10 cellular contexts compared by ENCODE assay signal in the genomic region with DNA sequence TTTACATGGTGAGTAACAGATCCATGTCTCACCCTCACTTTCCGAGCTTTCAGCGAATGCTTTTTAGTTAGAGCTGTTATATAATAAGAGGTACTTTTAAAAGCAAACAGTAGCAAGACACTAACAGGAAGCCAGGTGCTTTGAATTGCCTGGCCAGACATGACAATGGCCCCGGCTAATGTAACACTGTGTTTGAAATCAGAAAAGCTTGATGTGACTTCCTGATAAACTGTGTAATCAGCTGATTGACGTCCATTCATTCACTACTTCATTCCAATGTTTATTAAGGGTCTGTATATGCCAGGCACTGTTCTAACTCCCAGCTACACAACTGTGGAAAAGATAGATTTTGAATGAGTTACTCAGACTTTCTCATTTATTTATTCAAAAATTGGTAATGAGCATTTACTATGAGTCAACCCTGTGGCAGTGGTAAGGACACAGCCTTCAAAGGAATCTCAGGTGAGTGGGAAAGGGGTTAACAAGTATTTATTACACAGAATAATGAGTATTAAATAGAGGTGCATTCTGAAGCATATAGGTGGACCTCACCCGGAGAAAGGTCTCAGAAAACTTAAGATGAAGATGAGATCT. TPM values are rescaled to one million over a fixed set of nuclear protein-coding genes. Genes with fewer than 3 reads are reported as not detected.
DNase-seq lines count a peak whose midpoint lies in the region; ATAC-seq and TF ChIP-seq lines count a peak whose summit lies in the region.
"Had no signal": no experiment of that assay in that cellular context is flagged by ENCODE, and none has a peak within 500 bp of the region (broad histone marks: within the 10 kb centered on the region; RNA-seq: fewer than 3 reads in every experiment).

No MANE protein-coding gene starts in this region.

- intact Hi-C loops in left ventricle myocardium inferior (cut with micrococcal nuclease): no loop called here
- intact Hi-C loops in left cardiac atrium (cut with DNase I): no loop called here
- intact Hi-C loops in A673 (cut with micrococcal nuclease; ENCODE audit: unreplicated experiment): no loop called here
- intact Hi-C loops in CD8-positive, alpha-beta T cell (cut with DNase I, micrococcal nuclease): no loop called here

- peak overlapping the region; percentile 78 for H3K27ac ChIP-seq in left ventricle myocardium inferior (replicated peaks)
- peak overlapping the region; percentile 21 to 72 (median 54) for H3K27ac ChIP-seq in Peyer's patch
- H3K27ac ChIP-seq in A673 (ENCODE audit: low read depth, low read length, poor library complexity, severe bottlenecking): no peak overlapping the region
- H3K27ac ChIP-seq in CD8-positive, alpha-beta T cell (ENCODE audit: low read depth, low read length): no peak overlapping the region

- H3K27me3 ChIP-seq in left ventricle myocardium inferior (ENCODE audit: low read depth) (no peaks in the 10 kb centered on the region), Peyer's patch (no peaks in the 10 kb centered on the region), A673 (replicated peaks; ENCODE audit: insufficient read depth, low read depth, low read length, poor library complexity) (no peaks in the 10 kb centered on the region)
- H3K27me3 ChIP-seq in CD8-positive, alpha-beta T cell (ENCODE audit: insufficient read depth, low read length): no peaks in the 10 kb centered on the region
- H3K27me3 ChIP-seq: body of pancreas had no signal

- POLR2A ChIA-PET in A673 (lab: Charles Lee; ENCODE audit: low non-redundant PET): no interaction called here
- POLR2A ChIA-PET in CD8-positive, alpha-beta T cell (lab: Charles Lee): no interaction called here

- no TSS peak for BruUV-seq in A673 (replicated peaks; lab: Mats Ljungman, UMichigan)

- CTCF ChIA-PET in A673 (lab: Charles Lee): no interaction called here
- CTCF ChIA-PET in CD8-positive, alpha-beta T cell (lab: Charles Lee): no interaction called here

- no peak overlapping the region for H3K4me3 ChIP-seq in left ventricle myocardium inferior
- no peak overlapping the region for H3K4me3 ChIP-seq in Peyer's patch
- no peak overlapping the region for H3K4me3 ChIP-seq in A673 (ENCODE audit: low read depth, low read length, poor library complexity, severe bottlenecking)
- H3K4me3 ChIP-seq in CD8-positive, alpha-beta T cell (ENCODE audit: low read depth, low read length): no peak overlapping the region
- H3K4me3 ChIP-seq: body of pancreas had no signal

- no peaks in the 10 kb centered on the region for H3K9me3 Mint-ChIP-seq in CD8-positive, alpha-beta T cell

- peaks cover 19% of the 10 kb centered on the region for H3K27me3 Mint-ChIP-seq in CD8-positive, alpha-beta T cell (ENCODE audit: low read depth)

- no peaks in the 10 kb centered on the region for H3K9me3 ChIP-seq in left ventricle myocardium inferior (replicated peaks)
- H3K9me3 ChIP-seq in Peyer's patch: no peaks in the 10 kb centered on the region
- no peaks in the 10 kb centered on the region for H3K9me3 ChIP-seq in A673 (ENCODE audit: low read depth, low read length, poor library complexity, severe bottlenecking)
- H3K9me3 ChIP-seq in CD8-positive, alpha-beta T cell (ENCODE audit: low read length): no peaks in the 10 kb centered on the region
- H3K9me3 ChIP-seq: body of pancreas had no signal

- ATAC-seq in left cardiac atrium (no peak), HG03460 (IDR thresholded peaks at IDR 0.05; ENCODE audit: unreplicated experiment) (no peak)
- ATAC-seq in CD8-positive, alpha-beta T cell: no peak

- H3K4me1 ChIP-seq in left ventricle myocardium inferior (peaks cover 72% of the 10 kb centered on the region), Peyer's patch (peaks cover 0 to 9% (median 0%) of the 10 kb centered on the region in 4 donors), A673 (ENCODE audit: insufficient read depth, low read length, poor library complexity, severe bottlenecking) (peaks cover 29% of the 10 kb centered on the region)
- H3K4me1 ChIP-seq in CD8-positive, alpha-beta T cell (ENCODE audit: insufficient read depth, low read length): no peaks in the 10 kb centered on the region
- H3K4me1 ChIP-seq: body of pancreas had no signal

- DNase-seq in left ventricle myocardium inferior (no peak), left cardiac atrium (no peak), Peyer's patch (no peak), lung microvascular endothelial cell (ENCODE audit: low read depth in 2 of 2) (peak; percentile 43 to 51), A673 (ENCODE audit: low spot score) (no peak)
- DNase-seq in CD8-positive, alpha-beta T cell: no peak
- DNase-seq in activated CD4-positive, alpha-beta T cell treated with anti-CD3 and anti-CD28 coated beads for 1 hour: no peak
- DNase-seq: naive thymus-derived CD4-positive, alpha-beta T cell had no signal

- no peaks in the 10 kb centered on the region for H3K36me3 Mint-ChIP-seq in CD8-positive, alpha-beta T cell
- H3K36me3 Mint-ChIP-seq: naive thymus-derived CD4-positive, alpha-beta T cell had no signal

- TF ChIP-seq CTCF in left ventricle myocardium inferior (IDR thresholded peaks at IDR 0.05; ENCODE audit: borderline replicate concordance) (no peak), Peyer's patch (IDR thresholded peaks at IDR 0.05) (no peak), A673 (conservative IDR thresholded peaks at IDR 0.05; ENCODE audit: low read depth, low read length) (no peak)
- TF ChIP-seq CTCF in CD8-positive, alpha-beta T cell (IDR thresholded peaks at IDR 0.05): no peak

- TF ChIP-seq POLR2A in Peyer's patch (IDR thresholded peaks at IDR 0.05): no peak

- peaks cover 1% of the 10 kb centered on the region for H3K4me1 Mint-ChIP-seq in CD8-positive, alpha-beta T cell (ENCODE audit: low read depth)

- H3K4me3 Mint-ChIP-seq in CD8-positive, alpha-beta T cell: no peak overlapping the region
- H3K4me3 Mint-ChIP-seq: naive thymus-derived CD4-positive, alpha-beta T cell had no signal

- no peak overlapping the region for H3K27ac Mint-ChIP-seq in CD8-positive, alpha-beta T cell
- H3K27ac Mint-ChIP-seq: naive thymus-derived CD4-positive, alpha-beta T cell had no signal

- no peaks in the 10 kb centered on the region for H3K36me3 ChIP-seq in left ventricle myocardium inferior
- H3K36me3 ChIP-seq in Peyer's patch: no peaks in the 10 kb centered on the region
- no peaks in the 10 kb centered on the region for H3K36me3 ChIP-seq in A673 (ENCODE audit: insufficient read depth, low read length, poor library complexity, severe bottlenecking)
- H3K36me3 ChIP-seq in CD8-positive, alpha-beta T cell (ENCODE audit: insufficient read depth, low read length): no peaks in the 10 kb centered on the region

RNA-seq across cellular contexts. Expression of gene DPYSL3, which starts 26.6 kb away (rescaled TPM):
- 20.7 TPM for total RNA-seq in left ventricle myocardium inferior
- total RNA-seq in left cardiac atrium: 10 to 100 TPM; 42.4 to 55.7 TPM
- 10 to 100 TPM in 3 of 4 donors, 1 to 10 TPM in 1; 7.4 to 42.1 (median 21.8) TPM for total RNA-seq in Peyer's patch
- total RNA-seq in lung microvascular endothelial cell: 11.3 and 35.1 TPM in 2 replicates
- total RNA-seq in A673 (2021): 24.8 and 35.3 TPM in 2 replicates
- not detected for total RNA-seq in CD8-positive, alpha-beta T cell

Comparison
In these comparisons a context has a peak if more than half of its experiments do, and no peak if none do; other contexts are left out.
1. DNase-seq: peak in lung microvascular endothelial cell (2 of 2); none in left ventricle myocardium inferior (single experiment), left cardiac atrium (single experiment), Peyer's patch (0 of 3), A673 (single experiment), CD8-positive, alpha-beta T cell (0 of 7) and activated CD4-positive, alpha-beta T cell treated with anti-CD3 and anti-CD28 coated beads for 1 hour (single experiment).
2. H3K27ac ChIP-seq: peak in left ventricle myocardium inferior (single experiment) and Peyer's patch (4 of 4); none in A673 (single experiment) and CD8-positive, alpha-beta T cell (single experiment).
3. RNA of gene DPYSL3, which starts 26.6 kb away (total RNA-seq): 42.4 to 55.7 TPM in left cardiac atrium, 7.4 to 42.1 TPM in Peyer's patch, 24.8 to 35.3 TPM in A673, 20.7 TPM in left ventricle myocardium inferior (single experiment) and 11.3 to 35.1 TPM in lung microvascular endothelial cell; not detected in CD8-positive, alpha-beta T cell; every median in the first group is over 4 times any median in the second.